In the genomic region with DNA sequence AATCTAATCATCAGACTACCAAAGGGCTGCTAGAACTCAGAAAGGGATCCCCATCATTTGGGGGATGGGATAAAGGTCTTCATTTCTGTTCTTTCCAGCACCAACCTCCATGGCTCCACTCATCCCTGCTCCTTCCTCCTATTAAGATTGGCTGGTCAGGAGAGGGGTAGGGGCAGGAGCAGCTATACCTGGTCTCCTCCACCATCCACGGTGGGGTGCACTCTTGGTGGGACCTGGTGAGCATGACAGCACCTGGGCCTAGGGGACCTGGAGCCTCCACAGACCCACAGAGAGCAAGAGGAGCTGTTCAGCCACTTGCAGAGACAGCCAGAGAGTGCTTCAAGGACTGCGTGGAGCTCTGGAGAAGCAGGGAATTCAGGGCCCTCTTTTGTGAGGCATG, we compare ENCODE assay signal across 18 cellular contexts. TPM values are rescaled to one million over a fixed set of nuclear protein-coding genes. Genes with fewer than 3 reads are reported as not detected.
"Had no signal": no experiment of that assay in that cellular context is flagged by ENCODE, and none has a peak within 500 bp of the region (broad histone marks: within the 10 kb centered on the region; RNA-seq: fewer than 3 reads in every experiment).

No MANE protein-coding gene starts in this region.

- H3K4me3 Mint-ChIP-seq: activated naive CD4-positive, alpha-beta T cell treated with anti-CD3 and anti-CD28 coated beads, Interleukin-2, amount 10 ng/mL, durations not matched to agents 7 days and 5 days; activated naive CD8-positive, alpha-beta T cell treated with anti-CD3 and anti-CD28 coated beads for 36 hours; T-helper 1 cell treated with Interleukin-12 subunit alpha and Interleukin-12 subunit beta and Interleukin-4 antibody, amounts not matched to agents 30 μg/mL and 1 μg/mL, for 36 hours had no signal

- H3K36me3 ChIP-seq: brain microvascular endothelial cell, cardiac muscle cell, SJSA1 had no signal

- H3K9me3 ChIP-seq: SJSA1 had no signal

- H3K27ac Mint-ChIP-seq: activated naive CD4-positive, alpha-beta T cell treated with anti-CD3 and anti-CD28 coated beads, Interleukin-2, amount 10 ng/mL, durations not matched to agents 7 days and 5 days; activated naive CD8-positive, alpha-beta T cell treated with anti-CD3 and anti-CD28 coated beads for 36 hours had no signal

- H3K4me3 ChIP-seq: cardiac muscle cell, SJSA1 had no signal

- H3K9me3 Mint-ChIP-seq: activated naive CD4-positive, alpha-beta T cell treated with anti-CD3 and anti-CD28 coated beads, Interleukin-2, amount 10 ng/mL, durations not matched to agents 7 days and 5 days; activated naive CD8-positive, alpha-beta T cell treated with anti-CD3 and anti-CD28 coated beads for 36 hours; T-helper 1 cell treated with Interleukin-12 subunit alpha and Interleukin-12 subunit beta and Interleukin-4 antibody, amounts not matched to agents 30 μg/mL and 1 μg/mL, for 36 hours had no signal

- H3K36me3 Mint-ChIP-seq: activated naive CD4-positive, alpha-beta T cell treated with anti-CD3 and anti-CD28 coated beads, Interleukin-2, amount 10 ng/mL, durations not matched to agents 7 days and 5 days; activated naive CD8-positive, alpha-beta T cell treated with anti-CD3 and anti-CD28 coated beads for 36 hours had no signal

- DNase-seq: activated CD4-positive, alpha-beta T cell treated with anti-CD3 and anti-CD28 coated beads for 48 hours; activated CD4-positive, alpha-beta T cell treated with anti-CD3 and anti-CD28 coated beads, Interleukin-2, amount 50 U/mL, for 48 hours; activated gamma-delta T cell treated with Interleukin-2 at 50 U/mL for 16 hours; activated naive CD4-positive, alpha-beta T cell treated with anti-CD3 and anti-CD28 coated beads, Interleukin-2, amount 10 ng/mL, durations not matched to agents 7 days and 5 days; activated naive CD8-positive, alpha-beta T cell treated with anti-CD3 and anti-CD28 coated beads for 36 hours; brain microvascular endothelial cell; cerebellar nuclear complex; NCI-H146; NCI-H187 treated with DMSO at 0.1 percent for 48 hours; NCI-H2081 treated with DMSO at 0.1 percent for 48 hours; NCI-H446; NCI-H524; Right ventricle myocardium superior had no signal

- H3K27ac ChIP-seq: brain microvascular endothelial cell, cardiac muscle cell, RWPE1, SJSA1 had no signal

- ATAC-seq: activated CD4-positive, CD25-positive, alpha-beta regulatory T cell treated with anti-CD3 and anti-CD28 coated beads, Interleukin-2, amount 50 U/mL, for 24 hours had no signal

RNA-seq across cellular contexts. Expression of gene ULBP2, which starts 6.1 kb away (rescaled TPM):
- total RNA-seq: cardiac muscle cell had no signal
- polyA plus RNA-seq: cardiac muscle cell had no signal

RNA-seq across cellular contexts. Expression of gene RAET1G, which starts 12.7 kb away (rescaled TPM):
- total RNA-seq: activated naive CD8-positive, alpha-beta T cell treated with anti-CD3 and anti-CD28 coated beads for 36 hours; cardiac muscle cell; Right ventricle myocardium superior had no signal
- polyA plus RNA-seq: cardiac muscle cell had no signal

RNA-seq across cellular contexts. Expression of gene ULBP1, which starts 28.1 kb away (rescaled TPM):
- total RNA-seq: cardiac muscle cell had no signal
- polyA plus RNA-seq: cardiac muscle cell had no signal

RNA-seq across cellular contexts. Expression of gene RAET1E, which starts 37.8 kb away (rescaled TPM):
- total RNA-seq: activated naive CD8-positive, alpha-beta T cell treated with anti-CD3 and anti-CD28 coated beads for 36 hours; cardiac muscle cell; SJSA1 had no signal
- polyA plus RNA-seq: cardiac muscle cell had no signal
